Comparison of ENCODE assay signal across 9 cellular contexts in the genomic region with DNA sequence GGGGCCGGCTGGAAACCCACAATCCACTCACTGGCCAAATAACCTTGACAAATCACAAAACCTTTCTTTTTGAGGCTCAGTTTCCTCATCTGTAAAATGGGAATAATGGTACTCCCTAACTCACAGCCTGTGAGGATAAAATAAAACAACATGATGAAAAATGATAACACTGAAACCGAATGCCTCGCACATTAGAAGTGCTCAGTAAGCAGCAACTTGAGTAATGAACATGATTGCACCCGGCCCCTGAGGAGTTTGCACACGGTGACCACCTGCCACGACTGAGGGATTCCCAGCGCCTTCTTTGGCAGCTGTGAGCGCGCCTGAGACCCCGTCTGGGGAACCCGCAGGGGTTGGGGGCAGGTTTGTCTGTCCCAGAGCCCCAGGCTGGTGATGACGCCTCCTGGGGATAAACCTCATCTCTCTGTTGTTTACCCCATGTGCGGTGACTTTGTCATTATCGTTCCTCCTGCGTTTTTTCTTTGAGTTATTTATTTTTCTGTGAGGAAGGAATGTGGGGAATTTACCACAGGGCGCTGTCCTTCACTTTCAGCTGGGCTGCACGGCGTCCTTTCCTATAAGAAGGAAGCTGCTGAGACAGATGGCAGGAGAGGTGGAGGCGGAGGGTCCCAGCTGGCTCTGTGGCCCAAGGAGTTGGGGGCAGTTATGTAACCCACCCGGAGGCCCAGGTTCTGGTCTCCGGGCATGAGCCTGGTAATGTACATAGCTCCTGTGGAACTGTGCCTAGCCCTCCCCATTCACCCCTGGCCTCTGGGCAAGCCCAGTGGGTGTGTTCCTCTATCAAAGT. TPM values are rescaled to one million over a fixed set of nuclear protein-coding genes. Genes with fewer than 3 reads are reported as not detected.
DNase-seq lines count a peak whose midpoint lies in the region; ATAC-seq and TF ChIP-seq lines count a peak whose summit lies in the region.
"Had no signal": no experiment of that assay in that cellular context is flagged by ENCODE, and none has a peak within 500 bp of the region (broad histone marks: within the 10 kb centered on the region; RNA-seq: fewer than 3 reads in every experiment).

No MANE protein-coding gene starts in this region.

- no peak for DNase-seq in left ventricle myocardium inferior
- no peak for DNase-seq in Right ventricle myocardium inferior (ENCODE audit: missing footprints)
- peak; percentile 65 for DNase-seq in mammary epithelial cell
- no peak for DNase-seq in lower lobe of right lung
- no peak for DNase-seq in middle frontal gyrus (ENCODE audit: extremely low spot score, low spot score)
- DNase-seq in Peyer's patch: no peak
- no peak for DNase-seq in activated CD4-positive, alpha-beta T cell treated with anti-CD3 and anti-CD28 coated beads for 1 hour

- no peak overlapping the region for H3K9ac ChIP-seq in mammary epithelial cell (ENCODE audit: insufficient read depth, low read length)

- H3K4me1 ChIP-seq in left ventricle myocardium inferior (peaks cover 87% of the 10 kb centered on the region), mammary epithelial cell (ENCODE audit: insufficient read depth, low read length) (peaks cover 65% of the 10 kb centered on the region), lower lobe of right lung (peaks cover 79% of the 10 kb centered on the region), Peyer's patch (peaks cover 0 to 34% (median 0%) of the 10 kb centered on the region in 4 donors)

- CTCF ChIA-PET in mammary epithelial cell (lab: Charles Lee; ENCODE audit: low non-redundant PET): no interaction called here

- no peaks in the 10 kb centered on the region for H3K36me3 ChIP-seq in left ventricle myocardium inferior
- no peaks in the 10 kb centered on the region for H3K36me3 ChIP-seq in mammary epithelial cell (ENCODE audit: insufficient read depth, low read length)
- H3K36me3 ChIP-seq in lower lobe of right lung: no peaks in the 10 kb centered on the region
- no peaks in the 10 kb centered on the region for H3K36me3 ChIP-seq in Peyer's patch

- peak overlapping the region; percentile 11 for H3K4me2 ChIP-seq in mammary epithelial cell (ENCODE audit: insufficient read depth, low read depth, low read length)

- H4K20me1 ChIP-seq in mammary epithelial cell (ENCODE audit: insufficient read depth, low read length): no peaks in the 10 kb centered on the region

- dilution Hi-C loops in mammary epithelial cell (cut with HindIII; ENCODE audit: low sequenced_read_pairs): no loop called here

- no peak for TF ChIP-seq POLR2A in Peyer's patch (IDR thresholded peaks at IDR 0.05)

- no peaks in the 10 kb centered on the region for H3K9me3 ChIP-seq in left ventricle myocardium inferior (replicated peaks)
- no peaks in the 10 kb centered on the region for H3K9me3 ChIP-seq in mammary epithelial cell (replicated peaks; ENCODE audit: insufficient read depth, low read length)
- H3K9me3 ChIP-seq in lower lobe of right lung: no peaks in the 10 kb centered on the region
- H3K9me3 ChIP-seq in Peyer's patch: no peaks in the 10 kb centered on the region

- in situ Hi-C loops in mammary epithelial cell (cut with MboI; ENCODE audit: low sequenced_read_pairs in 2 of 2): no loop called here

- intact Hi-C loops in left ventricle myocardium inferior (cut with micrococcal nuclease): no loop called here
- intact Hi-C loops in Right ventricle myocardium inferior (cut with DNase I): no loop called here
- intact Hi-C loops in mammary epithelial cell (cut with micrococcal nuclease): no loop called here
- intact Hi-C loops in lower lobe of right lung (cut with DNase I): no loop called here

- H3K27ac ChIP-seq in left ventricle myocardium inferior (replicated peaks): peak overlapping the region; percentile 97
- H3K27ac ChIP-seq in mammary epithelial cell (ENCODE audit: insufficient read depth, low read depth, low read length): no peak overlapping the region
- peak overlapping the region; percentile 79 for H3K27ac ChIP-seq in lower lobe of right lung
- H3K27ac ChIP-seq in Peyer's patch: peak overlapping the region in 2 of 4 donors; percentile 49 to 65
- H3K27ac ChIP-seq: C4-2B had no signal

- ATAC-seq in Right ventricle myocardium inferior: no peak
- peak; percentile 31 to 48 for ATAC-seq in lower lobe of right lung
- no peak for ATAC-seq in GM21825 (IDR thresholded peaks at IDR 0.05; ENCODE audit: unreplicated experiment)

- no peaks in the 10 kb centered on the region for H3K27me3 ChIP-seq in left ventricle myocardium inferior (ENCODE audit: low read depth)
- no peaks in the 10 kb centered on the region for H3K27me3 ChIP-seq in mammary epithelial cell (ENCODE audit: insufficient read depth, low read length)
- no peaks in the 10 kb centered on the region for H3K27me3 ChIP-seq in lower lobe of right lung (ENCODE audit: low read depth)
- no peaks in the 10 kb centered on the region for H3K27me3 ChIP-seq in Peyer's patch

- TF ChIP-seq CTCF in left ventricle myocardium inferior (IDR thresholded peaks at IDR 0.05; ENCODE audit: borderline replicate concordance) (no peak), mammary epithelial cell (conservative IDR thresholded peaks at IDR 0.05 in 1 of 2, IDR thresholded peaks at IDR 0.05 in 1 of 2; ENCODE audit: extremely low read depth in 1 of 2, insufficient read depth in 1 of 2, low read depth in 1 of 2, low read length in 2 of 2) (no peak), lower lobe of right lung (IDR thresholded peaks at IDR 0.05) (no peak), Peyer's patch (IDR thresholded peaks at IDR 0.05) (no peak)

- BruUV-seq in mammary epithelial cell (replicated peaks; lab: Mats Ljungman, UMichigan): no TSS peak

- H3K4me3 ChIP-seq in left ventricle myocardium inferior: no peak overlapping the region
- H3K4me3 ChIP-seq in mammary epithelial cell (replicated peaks in 1 of 3; ENCODE audit: insufficient read depth in 1 of 3, low read depth in 2 of 3, low read length in 3 of 3): no peak overlapping the region
- H3K4me3 ChIP-seq in lower lobe of right lung: peak overlapping the region; percentile 20
- no peak overlapping the region for H3K4me3 ChIP-seq in Peyer's patch

- WGBS in mammary epithelial cell (ENCODE audit: low coverage, missing lambda C conversion rate): 61% methylated on average over 16 of the region's 21 CpGs

- no peak overlapping the region for H2AFZ ChIP-seq in mammary epithelial cell (ENCODE audit: low read depth, low read length)

- H3K79me2 ChIP-seq in mammary epithelial cell (ENCODE audit: insufficient read depth, low read length): no peaks in the 10 kb centered on the region

RNA-seq across cellular contexts. Expression of gene SYNPO, which starts 3.0 kb away (rescaled TPM):
- total RNA-seq in left ventricle myocardium inferior (715 TPM), Right ventricle myocardium inferior (587 TPM), mammary epithelial cell (1 to 10 TPM; 1.3 to 5.3 TPM), lower lobe of right lung (90.6 TPM), Peyer's patch (10 to 100 TPM; 28.1 to 93.3 (median 75.8) TPM)
- 2.6 TPM for polyA plus RNA-seq in mammary epithelial cell
- polyA minus RNA-seq in mammary epithelial cell: 23.9 TPM

RNA-seq across cellular contexts. Expression of gene MYOZ3, which starts 23.6 kb away (rescaled TPM):
- 6.2 TPM for total RNA-seq in left ventricle myocardium inferior
- total RNA-seq in Right ventricle myocardium inferior: 5.5 TPM
- total RNA-seq in mammary epithelial cell: not detected
- polyA plus RNA-seq in mammary epithelial cell: not detected
- polyA minus RNA-seq in mammary epithelial cell: not detected
- 0.92 TPM for total RNA-seq in lower lobe of right lung
- under 1 TPM in 1 of 4 donors, not detected in 3; 0.54 TPM for total RNA-seq in Peyer's patch

Comparison
In these comparisons a context has a peak if more than half of its experiments do, and no peak if none do; other contexts are left out.
1. ATAC-seq: peak in lower lobe of right lung (2 of 2); none in Right ventricle myocardium inferior (single experiment) and GM21825 (single experiment).
2. RNA of gene SYNPO, which starts 3.0 kb away (total RNA-seq): 715 TPM in left ventricle myocardium inferior (single experiment), 587 TPM in Right ventricle myocardium inferior (single experiment), 90.6 TPM in lower lobe of right lung (single experiment) and 28.1 to 93.3 TPM in Peyer's patch; 1.3 to 5.3 TPM in mammary epithelial cell; every median in the first group is over 4 times any median in the second.